In genomic region chr1:1071486-1072298, GRCh38 we compare ENCODE assay signal across 20 cellular contexts. TPM values are rescaled to one million over a fixed set of nuclear protein-coding genes. Genes with fewer than 3 reads are reported as not detected.
"Had no signal": no experiment of that assay in that cellular context is flagged by ENCODE, and none has a peak within 500 bp of the region (broad histone marks: within the 10 kb centered on the region; RNA-seq: fewer than 3 reads in every experiment).

No MANE protein-coding gene starts in this region.

- H3K9me3 ChIP-seq: esophagus muscularis mucosa, gastrocnemius medialis, mucosa of descending colon, ovary, prostate gland, thyroid gland had no signal

- ATAC-seq: activated T-helper 17 cell treated with anti-CD3 and anti-CD28 coated beads, Interleukin-2, amount 50 U/mL, for 72 hours; gastrocnemius medialis; left cardiac atrium; mucosa of descending colon had no signal

- H3K36me3 ChIP-seq: esophagus muscularis mucosa, gastrocnemius medialis, ovary, prostate gland, thyroid gland had no signal

- DNase-seq: activated CD4-positive, alpha-beta T cell treated with anti-CD3 and anti-CD28 coated beads, Interleukin-2, amount 50 U/mL, for 1 hour; activated CD4-positive, CD25-positive, alpha-beta regulatory T cell treated with anti-CD3 and anti-CD28 coated beads, Interleukin-2, amount 50 U/mL, for 72 hours; activated naive CD4-positive, alpha-beta T cell; activated naive CD8-positive, alpha-beta T cell treated with anti-CD3 and anti-CD28 coated beads for 36 hours; activated T-cell treated with anti-CD3 and anti-CD28 coated beads, Interleukin-2, amount 50 U/mL, for 1 hour; central memory CD4-positive, alpha-beta T cell; effector memory CD4-positive, alpha-beta T cell; gastrocnemius medialis; head of caudate nucleus; left cardiac atrium; mesendoderm; mucosa of descending colon; ovary; stimulated activated CD4-positive, alpha-beta T cell treated with anti-CD3 and anti-CD28 coated beads, Interleukin-12 subunit alpha, Interleukin-12 subunit beta, amount 100 ng/mL, for 4 hours; stimulated activated CD4-positive, alpha-beta T cell treated with anti-CD3 and anti-CD28 coated beads, Interleukin-4, amount 100 ng/mL, for 4 hours; substantia nigra; thyroid gland had no signal

- H3K4me3 ChIP-seq: esophagus muscularis mucosa, gastrocnemius medialis, mucosa of descending colon, ovary, prostate gland, thyroid gland had no signal

- H3K27me3 ChIP-seq: thyroid gland had no signal

- H3K27ac ChIP-seq: esophagus muscularis mucosa, gastrocnemius medialis, ovary, prostate gland, thyroid gland had no signal

RNA-seq across cellular contexts. Expression of gene RNF223, which starts 2.4 kb away (rescaled TPM):
- polyA plus RNA-seq: ovary had no signal
